12 cellular contexts compared by ENCODE assay signal in genomic region chr21:42360317-42360716, GRCh38. TPM values are rescaled to one million over a fixed set of nuclear protein-coding genes. Genes with fewer than 3 reads are reported as not detected.
DNase-seq lines count a peak whose midpoint lies in the region; FAIRE-seq and TF ChIP-seq lines count a peak whose summit lies in the region.
"Had no signal": no experiment of that assay in that cellular context is flagged by ENCODE, and none has a peak within 500 bp of the region (broad histone marks: within the 10 kb centered on the region; RNA-seq: fewer than 3 reads in every experiment).

No MANE protein-coding gene starts in this region.

- FAIRE-seq in kidney (lab: Jason Lieb, UNC) = no peak
- FAIRE-seq: keratinocyte had no signal

- H3K4me1 ChIP-seq in kidney (ENCODE audit: control insufficient read depth in 1 of 2, insufficient read depth in 1 of 2, low read depth in 1 of 2, low read length in 2 of 2) = no peaks in the 10 kb centered on the region
- H3K4me1 ChIP-seq: right atrium auricular region had no signal

- peaks cover 5% of the 10 kb centered on the region for H3K9me3 Mint-ChIP-seq in endothelial cell (ENCODE audit: unreplicated experiment)

- no peak overlapping the region for H3K4me3 Mint-ChIP-seq in endothelial cell (ENCODE audit: unreplicated experiment)

- no peaks in the 10 kb centered on the region for H3K36me3 ChIP-seq in kidney (ENCODE audit: control insufficient read depth in 1 of 2, insufficient read depth in 2 of 2, low read length in 2 of 2)
- H3K36me3 ChIP-seq: right atrium auricular region had no signal

- H3K27ac Mint-ChIP-seq in endothelial cell (ENCODE audit: unreplicated experiment) = no peak overlapping the region

- TF ChIP-seq CTCF in kidney (IDR thresholded peaks at IDR 0.05; ENCODE audit: borderline replicate concordance, extremely low read depth, insufficient read depth) (peak; percentile 1), endothelial cell (IDR thresholded peaks at IDR 0.05; ENCODE audit: unreplicated experiment) (no peak)

- H3K36me3 Mint-ChIP-seq in endothelial cell (ENCODE audit: low read depth, unreplicated experiment) = peaks cover 10% of the 10 kb centered on the region

- H3K27me3 Mint-ChIP-seq in endothelial cell (ENCODE audit: unreplicated experiment) = peaks cover 2% of the 10 kb centered on the region

- peak; percentile 45 for DNase-seq in activated CD4-positive, alpha-beta T cell treated with anti-CD3 and anti-CD28 coated beads for 48 hours
- DNase-seq in activated CD4-positive, alpha-beta T cell treated with anti-CD3 and anti-CD28 coated beads, Interleukin-2, amount 50 U/mL, for 1 hour = no peak
- DNase-seq in NAMALWA (ENCODE audit: low spot score) (peak; percentile 64), kidney (peak; percentile 15), GDM1 (lab: John Stamatoyannopoulos, UW) (no peak), endothelial cell (ENCODE audit: low spot score) (no peak)
- DNase-seq: activated naive CD4-positive, alpha-beta T cell treated with anti-CD3 and anti-CD28 coated beads, Interleukin-2, amount 50 U/mL, for 16 hours; DMS79; NCI-H187 had no signal

- peaks cover 0 to 10% of the 10 kb centered on the region in 2 donors for H3K9me3 ChIP-seq in kidney (ENCODE audit: control insufficient read depth in 1 of 2, low read length in 2 of 2)

- no peak overlapping the region for H3K9ac ChIP-seq in kidney (ENCODE audit: low read length in 2 of 2)

- H3K4me1 Mint-ChIP-seq in endothelial cell (ENCODE audit: unreplicated experiment) = no peaks in the 10 kb centered on the region

- no peak overlapping the region for H3K4me3 ChIP-seq in kidney (ENCODE audit: low read length in 2 of 2)
- H3K4me3 ChIP-seq: right atrium auricular region had no signal

- intact Hi-C loops in kidney (cut with DNase I) = no loop called here

- H3K27ac ChIP-seq in kidney (ENCODE audit: low read depth in 2 of 2, low read length in 2 of 2) = no peak overlapping the region
- H3K27ac ChIP-seq: right atrium auricular region had no signal

RNA-seq across cellular contexts. Expression of gene TFF1, which starts 6.0 kb away (rescaled TPM):
- not detected for total RNA-seq in kidney
- not detected for polyA plus RNA-seq in kidney (ENCODE audit: insufficient read depth, low read depth, low replicate concordance)
- not detected for total RNA-seq in endothelial cell (ENCODE audit: unreplicated experiment)
- total RNA-seq: HT1080, right atrium auricular region had no signal
- polyA plus RNA-seq: keratinocyte had no signal

RNA-seq across cellular contexts. Expression of gene TFF2, which starts 9.5 kb away (rescaled TPM):
- total RNA-seq in kidney (not detected), endothelial cell (ENCODE audit: unreplicated experiment) (not detected)
- polyA plus RNA-seq in kidney (ENCODE audit: insufficient read depth, low read depth, low replicate concordance) = not detected
- total RNA-seq: HT1080, right atrium auricular region had no signal
- polyA plus RNA-seq: keratinocyte had no signal

RNA-seq across cellular contexts. Expression of gene TMPRSS3, which starts 35.5 kb away (rescaled TPM):
- total RNA-seq in kidney (15.4 TPM), endothelial cell (ENCODE audit: unreplicated experiment) (not detected)
- 3.0 TPM for polyA plus RNA-seq in kidney (ENCODE audit: insufficient read depth, low read depth, low replicate concordance)
- total RNA-seq: HT1080 had no signal
- polyA plus RNA-seq: keratinocyte had no signal

RNA-seq across cellular contexts. Expression of gene UBASH3A, which starts 43.4 kb away (rescaled TPM):
- total RNA-seq in kidney (2.7 TPM), endothelial cell (ENCODE audit: unreplicated experiment) (not detected)
- polyA plus RNA-seq in kidney (ENCODE audit: insufficient read depth, low read depth, low replicate concordance) = not detected
- total RNA-seq: HT1080 had no signal
- polyA plus RNA-seq: keratinocyte had no signal

RNA-seq across cellular contexts. Expression of gene TFF3, which starts 45.1 kb away (rescaled TPM):
- total RNA-seq in kidney = 22.4 TPM
- polyA plus RNA-seq in kidney (ENCODE audit: insufficient read depth, low read depth, low replicate concordance) = 10.0 TPM
- not detected for total RNA-seq in endothelial cell (ENCODE audit: unreplicated experiment)
- total RNA-seq: HT1080 had no signal
- polyA plus RNA-seq: keratinocyte had no signal

Comparison
In these comparisons a context has a peak if more than half of its experiments do, and no peak if none do; other contexts are left out.
1. DNase-seq: peak in activated CD4-positive, alpha-beta T cell treated with anti-CD3 and anti-CD28 coated beads for 48 hours (single experiment), NAMALWA (single experiment) and kidney (single experiment); none in activated CD4-positive, alpha-beta T cell treated with anti-CD3 and anti-CD28 coated beads, Interleukin-2, amount 50 U/mL, for 1 hour (single experiment), GDM1 (single experiment) and endothelial cell (single experiment).
2. RNA of gene TMPRSS3, which starts 35.5 kb away (total RNA-seq): 15.4 TPM in kidney (single experiment); not detected in endothelial cell (single experiment); every median in the first group is over 10 times any median in the second.